ENCODE assay signal across 19 cellular contexts in genomic region chr3:29144361-29144760, GRCh38.
DNase-seq lines count a peak whose midpoint lies in the region; ATAC-seq, FAIRE-seq and TF ChIP-seq lines count a peak whose summit lies in the region.
"Had no signal": no experiment of that assay in that cellular context is flagged by ENCODE, and none has a peak within 500 bp of the region (broad histone marks: within the 10 kb centered on the region; RNA-seq: fewer than 3 reads in every experiment).

No MANE protein-coding gene starts in this region.

- H2BK5ac ChIP-seq in mesenchymal stem cell (ENCODE audit: low read depth, low read length, poor library complexity, severe bottlenecking): no peak overlapping the region

- H3K4me3 ChIP-seq in cardiac muscle cell: no peak overlapping the region
- no peak overlapping the region for H3K4me3 ChIP-seq in right atrium auricular region
- H3K4me3 ChIP-seq in mesenchymal stem cell (ENCODE audit: insufficient read depth in 1 of 2, low read depth in 1 of 2, low read length in 2 of 2): no peak overlapping the region
- H3K4me3 ChIP-seq in small intestine (ENCODE audit: low read depth in 1 of 2, low read length in 2 of 2): no peak overlapping the region
- H3K4me3 ChIP-seq in Peyer's patch: no peak overlapping the region
- H3K4me3 ChIP-seq: ovary, transverse colon had no signal

- H3K4ac ChIP-seq in mesenchymal stem cell (ENCODE audit: low read depth in 1 of 2, low read length in 2 of 2): peak overlapping the region in 1 of 2 experiments; percentile 24

- no peak overlapping the region for H2AFZ ChIP-seq in mesenchymal stem cell (ENCODE audit: low read depth, low read length)

- DNase-seq in cardiac muscle cell (ENCODE audit: low read depth in 1 of 2, low spot score in 1 of 2) (peak; percentile 4 to 75), right atrium auricular region (ENCODE audit: low spot score) (no peak), dermis blood vessel endothelial cell (peak; percentile 64), mesenchymal stem cell (no peak), small intestine (no peak), Peyer's patch (no peak), HPDE6-E6E7 (ENCODE audit: extremely low spot score) (no peak)
- DNase-seq: activated B cell treated with CpG ODN at 0.5 μM for 24 hours; activated naive CD4-positive, alpha-beta T cell treated with anti-CD3 and anti-CD28 coated beads, Interleukin-2, amount 10 ng/mL, durations not matched to agents 7 days and 5 days; CD8-positive, alpha-beta T cell; naive thymus-derived CD4-positive, alpha-beta T cell; NCI-H1092; NCI-H187 treated with DMSO at 0.1 percent for 48 hours; stimulated activated CD4-positive, alpha-beta T cell treated with anti-CD3 and anti-CD28 coated beads, Interleukin-15, amount 100 ng/mL, for 24 hours; stimulated activated naive CD8-positive, alpha-beta T cell treated with anti-CD3 and anti-CD28 coated beads, Interleukin-15, amount 100 ng/mL, for 72 hours; T-helper 9 cell had no signal

- FAIRE-seq in small intestine (lab: Jason Lieb, UNC): no peak

- no peak overlapping the region for H3K4me2 ChIP-seq in mesenchymal stem cell (ENCODE audit: low read length, poor library complexity, severe bottlenecking)

- H2BK12ac ChIP-seq in mesenchymal stem cell (ENCODE audit: low read length in 2 of 2): peak overlapping the region; percentile 7 to 61

- WGBS in mesenchymal stem cell: 57% methylated on average over 3 of the region's 3 CpGs
- WGBS in small intestine, 3 donors: 34 to 45% (median 35%) methylated on average over 3 of the region's 3 CpGs

- no peaks in the 10 kb centered on the region for H3K27me3 ChIP-seq in cardiac muscle cell
- H3K27me3 ChIP-seq in right atrium auricular region: no peaks in the 10 kb centered on the region
- H3K27me3 ChIP-seq in mesenchymal stem cell (ENCODE audit: control insufficient read depth in 1 of 2, insufficient read depth in 1 of 2, low read length in 2 of 2): no peaks in the 10 kb centered on the region
- no peaks in the 10 kb centered on the region for H3K27me3 ChIP-seq in small intestine (ENCODE audit: control insufficient read depth in 2 of 2, insufficient read depth in 2 of 2, low read length in 2 of 2)
- no peaks in the 10 kb centered on the region for H3K27me3 ChIP-seq in Peyer's patch
- H3K27me3 ChIP-seq: ovary, transverse colon had no signal

- no peak for ATAC-seq in HG03108 (IDR thresholded peaks at IDR 0.05; ENCODE audit: unreplicated experiment)
- ATAC-seq: CD8-positive, alpha-beta T cell; naive thymus-derived CD4-positive, alpha-beta T cell; stimulated activated naive CD8-positive, alpha-beta T cell treated with anti-CD3 and anti-CD28 coated beads, Interleukin-15, amount 100 ng/mL, for 72 hours had no signal

- H3K4me1 ChIP-seq in cardiac muscle cell (ENCODE audit: low read depth) (peaks cover 39% of the 10 kb centered on the region), right atrium auricular region (peaks cover 0 to 15% of the 10 kb centered on the region in 2 donors), mesenchymal stem cell (ENCODE audit: control insufficient read depth, insufficient read depth, low read depth, low read length) (peaks cover 2% of the 10 kb centered on the region), small intestine (ENCODE audit: control insufficient read depth in 2 of 2, insufficient read depth in 1 of 2, low read depth in 1 of 2, low read length in 1 of 2) (no peaks in the 10 kb centered on the region), Peyer's patch (no peaks in the 10 kb centered on the region)

- H3K23ac ChIP-seq in mesenchymal stem cell (ENCODE audit: low read length in 2 of 2): no peak overlapping the region

- H2BK120ac ChIP-seq in mesenchymal stem cell (ENCODE audit: low read depth, low read length): peak overlapping the region; percentile 73

- no peak overlapping the region for H2AK5ac ChIP-seq in mesenchymal stem cell (ENCODE audit: low read length, severe bottlenecking)

- H3K36me3 ChIP-seq in cardiac muscle cell: no peaks in the 10 kb centered on the region
- no peaks in the 10 kb centered on the region for H3K36me3 ChIP-seq in right atrium auricular region
- H3K36me3 ChIP-seq in mesenchymal stem cell (ENCODE audit: control insufficient read depth in 1 of 2, insufficient read depth in 2 of 2, low read depth in 1 of 2, low read length in 2 of 2): no peaks in the 10 kb centered on the region
- no peaks in the 10 kb centered on the region for H3K36me3 ChIP-seq in small intestine (ENCODE audit: control insufficient read depth in 2 of 2, insufficient read depth in 2 of 2, low read length in 2 of 2)
- H3K36me3 ChIP-seq in Peyer's patch: no peaks in the 10 kb centered on the region
- H3K36me3 ChIP-seq: ovary, transverse colon had no signal

- no peak overlapping the region for H4K8ac ChIP-seq in mesenchymal stem cell (ENCODE audit: low read length)

- TF ChIP-seq CTCF in cardiac muscle cell (IDR thresholded peaks at IDR 0.05; ENCODE audit: low read depth, low read length): no peak
- no peak for TF ChIP-seq CTCF in right atrium auricular region (IDR thresholded peaks at IDR 0.05)
- no peak for TF ChIP-seq CTCF in Peyer's patch (IDR thresholded peaks at IDR 0.05)

- H4K91ac ChIP-seq in mesenchymal stem cell (ENCODE audit: low read length): peak overlapping the region; percentile 8

- H3K9ac ChIP-seq in mesenchymal stem cell (ENCODE audit: low read length): no peak overlapping the region

- TF ChIP-seq POLR2A in Peyer's patch (IDR thresholded peaks at IDR 0.05): no peak

- H3K18ac ChIP-seq in mesenchymal stem cell (ENCODE audit: low read depth in 1 of 2, low read length in 2 of 2): peak overlapping the region; percentile 37 to 75

- no peak overlapping the region for H2BK15ac ChIP-seq in mesenchymal stem cell (ENCODE audit: low read depth, poor library complexity, severe bottlenecking)

- H3K9me3 ChIP-seq in cardiac muscle cell (ENCODE audit: low read depth): no peaks in the 10 kb centered on the region
- H3K9me3 ChIP-seq in right atrium auricular region: no peaks in the 10 kb centered on the region
- no peaks in the 10 kb centered on the region for H3K9me3 ChIP-seq in mesenchymal stem cell (ENCODE audit: control insufficient read depth, low read length)
- peaks cover 1% of the 10 kb centered on the region for H3K9me3 ChIP-seq in small intestine (ENCODE audit: control insufficient read depth, low read depth)
- no peaks in the 10 kb centered on the region for H3K9me3 ChIP-seq in Peyer's patch
- H3K9me3 ChIP-seq: ovary, transverse colon had no signal

- no peak overlapping the region for H3K14ac ChIP-seq in mesenchymal stem cell (ENCODE audit: low read length in 2 of 2)

- H3K79me1 ChIP-seq in mesenchymal stem cell (replicated peaks; ENCODE audit: low read length, poor library complexity, severe bottlenecking): no peaks in the 10 kb centered on the region

- H3K27ac ChIP-seq in cardiac muscle cell: no peak overlapping the region
- H3K27ac ChIP-seq in right atrium auricular region: no peak overlapping the region
- H3K27ac ChIP-seq in mesenchymal stem cell (ENCODE audit: low read length, poor library complexity, severe bottlenecking): no peak overlapping the region
- no peak overlapping the region for H3K27ac ChIP-seq in small intestine (ENCODE audit: low read depth in 1 of 2, low read length in 1 of 2)
- H3K27ac ChIP-seq in Peyer's patch: no peak overlapping the region
- H3K27ac ChIP-seq: ovary, transverse colon had no signal

Comparison
In these comparisons a context has a peak if more than half of its experiments do, and no peak if none do; other contexts are left out.
1. DNase-seq: peak in cardiac muscle cell (2 of 2) and dermis blood vessel endothelial cell (single experiment); none in right atrium auricular region (single experiment), mesenchymal stem cell (single experiment), small intestine (single experiment), Peyer's patch (0 of 3) and HPDE6-E6E7 (single experiment).